Comparison of ENCODE assay signal across 8 cellular contexts in genomic region chr10:96831200-96831866, GRCh38. TPM values are rescaled to one million over a fixed set of nuclear protein-coding genes. Genes with fewer than 3 reads are reported as not detected.
DNase-seq lines count a peak whose midpoint lies in the region; ATAC-seq, FAIRE-seq and TF ChIP-seq lines count a peak whose summit lies in the region.

No MANE protein-coding gene starts in this region.

- H3K9ac ChIP-seq in GM12878 (ENCODE audit: control insufficient read depth, insufficient read depth, low read length): peak overlapping the region; percentile 45

- H3K27me3 ChIP-seq in cardiac muscle cell (no peaks in the 10 kb centered on the region), GM12878 (replicated peaks in 1 of 2; ENCODE audit: control insufficient read depth in 2 of 2, insufficient read depth in 2 of 2, low read length in 1 of 2) (no peaks in the 10 kb centered on the region), upper lobe of right lung (no peaks in the 10 kb centered on the region)

- intact Hi-C loops in left ventricle myocardium superior (cut with micrococcal nuclease): no loop called here
- intact Hi-C loops in GM12878 (cut with micrococcal nuclease; ENCODE audit: unreplicated experiment): loop anchor here (2.0 to 10.0 kb wide), 5 partner anchors 81 to 437 kb away; partner anchors contain the start of gene TM9SF3
- intact Hi-C loops in upper lobe of right lung (cut with DNase I): no loop called here

- no peaks in the 10 kb centered on the region; the same call in 1 of the 2 replicates for H4K20me1 ChIP-seq in GM12878 (ENCODE audit: control insufficient read depth, insufficient read depth)

- peak overlapping the region; percentile 95 for H3K27ac ChIP-seq in cardiac muscle cell
- H3K27ac ChIP-seq in GM12878 (ENCODE audit: control insufficient read depth, insufficient read depth): peak overlapping the region; percentile 60
- H3K27ac ChIP-seq in upper lobe of right lung: peak overlapping the region; percentile 87

- 6% methylated on average over 14 of the region's 14 CpGs for WGBS in GM12878 (ENCODE audit: insufficient coverage, insufficient replicate concordance, low lambda C conversion rate, missing lambda C conversion rate)

- H3K36me3 ChIP-seq in cardiac muscle cell (no peaks in the 10 kb centered on the region), GM12878 (ENCODE audit: control insufficient read depth in 2 of 2, insufficient read depth in 2 of 2, low read length in 1 of 2) (no peaks in the 10 kb centered on the region), upper lobe of right lung (no peaks in the 10 kb centered on the region)

- H2AFZ ChIP-seq in GM12878 (ENCODE audit: control insufficient read depth, low read depth, low read length): peak overlapping the region; percentile 77

- H3K4me3 ChIP-seq in cardiac muscle cell (peak overlapping the region; percentile 48), GM12878 (peak overlapping the region; percentile 73), upper lobe of right lung (peak overlapping the region; percentile 59)

- TF ChIP-seq POLR2A in GM12878 (IDR thresholded peaks at IDR 0.05; ENCODE audit: low read depth, low read length): no peak

- CTCF ChIA-PET in GM12878 (lab: Yijun Ruan, JAX): no interaction called here

- H3K9me3 ChIP-seq in cardiac muscle cell (ENCODE audit: low read depth) (no peaks in the 10 kb centered on the region), GM12878 (replicated peaks; ENCODE audit: control insufficient read depth, insufficient read depth, low read length) (no peaks in the 10 kb centered on the region), upper lobe of right lung (no peaks in the 10 kb centered on the region)

- BruUV-seq in GM12878 (replicated peaks; lab: Mats Ljungman, UMichigan): TSS peak; percentile 95

- ATAC-seq in left ventricle myocardium superior: no peak
- no peak for ATAC-seq in GM12878
- no peak for ATAC-seq in upper lobe of right lung
- no peak for ATAC-seq in GM18873 (IDR thresholded peaks at IDR 0.05; ENCODE audit: low FRiP score, unreplicated experiment)

- TF ChIP-seq RAD21 in GM12878 (IDR thresholded peaks at IDR 0.05; ENCODE audit: insufficient read depth, low read depth, low read length): no peak

- DNase-seq in cardiac muscle cell (ENCODE audit: low read depth in 1 of 2, low spot score in 1 of 2) (no peak), left ventricle myocardium superior (no peak), GM12878 (ENCODE audit: low read depth, low spot score) (no peak), medulla oblongata (ENCODE audit: extremely low spot score) (peak; percentile 27), upper lobe of right lung (no peak), HTR-8/SVneo (ENCODE audit: insufficient read length, low spot score) (no peak)
- no peak for DNase-seq in activated effector memory CD4-positive, alpha-beta T cell treated with Interleukin-2 at 50 U/mL for 16 hours

- RAD21 ChIA-PET in GM12878 (lab: Charles Lee; ENCODE audit: unreplicated experiment): no interaction called here

- no peak for TF ChIP-seq EP300 in GM12878 (IDR thresholded peaks at IDR 0.05; ENCODE audit: borderline replicate concordance in 1 of 2, control insufficient read depth in 1 of 2, low read depth in 2 of 2, low read length in 2 of 2)

- SMC1A ChIA-PET in GM12878 (lab: Charles Lee; ENCODE audit: uncharacterized antibody, unreplicated experiment): no interaction called here

- POLR2A ChIA-PET in GM12878 (lab: Charles Lee): no interaction called here

- peak overlapping the region; percentile 67 for H3K4me2 ChIP-seq in GM12878 (ENCODE audit: control insufficient read depth, insufficient read depth)

- no peak for FAIRE-seq in GM12878 (lab: Jason Lieb, UNC)
- no peak for FAIRE-seq in HTR-8/SVneo (lab: Jason Lieb, UNC)

- in situ Hi-C loops in GM12878 (cut with MboI): no loop called here

- H3K79me2 ChIP-seq in GM12878 (ENCODE audit: control insufficient read depth, insufficient read depth, low read length): peaks cover 37% of the 10 kb centered on the region

- TF ChIP-seq CTCF in cardiac muscle cell (IDR thresholded peaks at IDR 0.05; ENCODE audit: low read depth, low read length): no peak
- TF ChIP-seq CTCF in GM12878 (IDR thresholded peaks at IDR 0.05 in 2 of 3, conservative IDR thresholded peaks at IDR 0.05 in 1 of 3; ENCODE audit: control insufficient read depth in 2 of 3, extremely low read depth in 1 of 3, insufficient read depth in 1 of 3, low read depth in 3 of 3, low read length in 3 of 3): no peak
- no peak for TF ChIP-seq CTCF in upper lobe of right lung (IDR thresholded peaks at IDR 0.05)

- H3K4me1 ChIP-seq in cardiac muscle cell (ENCODE audit: low read depth) (peaks cover 20% of the 10 kb centered on the region), GM12878 (ENCODE audit: control insufficient read depth, insufficient read depth, low read length) (peaks cover 12% of the 10 kb centered on the region), upper lobe of right lung (peaks cover 35% of the 10 kb centered on the region)

TF ChIP-seq in GM12878, 131 proteins besides CTCF, POLR2A, EP300 and RAD21 (continues in another document):
- TF ChIP-seq NKRF (conservative IDR thresholded peaks at IDR 0.05) (peak; percentile 34; the same call in 1 of the 2 replicates), YY1 (IDR thresholded peaks at IDR 0.05; ENCODE audit: low read depth, low read length) (no peak)
- TF ChIP-seq, protein P1, sequence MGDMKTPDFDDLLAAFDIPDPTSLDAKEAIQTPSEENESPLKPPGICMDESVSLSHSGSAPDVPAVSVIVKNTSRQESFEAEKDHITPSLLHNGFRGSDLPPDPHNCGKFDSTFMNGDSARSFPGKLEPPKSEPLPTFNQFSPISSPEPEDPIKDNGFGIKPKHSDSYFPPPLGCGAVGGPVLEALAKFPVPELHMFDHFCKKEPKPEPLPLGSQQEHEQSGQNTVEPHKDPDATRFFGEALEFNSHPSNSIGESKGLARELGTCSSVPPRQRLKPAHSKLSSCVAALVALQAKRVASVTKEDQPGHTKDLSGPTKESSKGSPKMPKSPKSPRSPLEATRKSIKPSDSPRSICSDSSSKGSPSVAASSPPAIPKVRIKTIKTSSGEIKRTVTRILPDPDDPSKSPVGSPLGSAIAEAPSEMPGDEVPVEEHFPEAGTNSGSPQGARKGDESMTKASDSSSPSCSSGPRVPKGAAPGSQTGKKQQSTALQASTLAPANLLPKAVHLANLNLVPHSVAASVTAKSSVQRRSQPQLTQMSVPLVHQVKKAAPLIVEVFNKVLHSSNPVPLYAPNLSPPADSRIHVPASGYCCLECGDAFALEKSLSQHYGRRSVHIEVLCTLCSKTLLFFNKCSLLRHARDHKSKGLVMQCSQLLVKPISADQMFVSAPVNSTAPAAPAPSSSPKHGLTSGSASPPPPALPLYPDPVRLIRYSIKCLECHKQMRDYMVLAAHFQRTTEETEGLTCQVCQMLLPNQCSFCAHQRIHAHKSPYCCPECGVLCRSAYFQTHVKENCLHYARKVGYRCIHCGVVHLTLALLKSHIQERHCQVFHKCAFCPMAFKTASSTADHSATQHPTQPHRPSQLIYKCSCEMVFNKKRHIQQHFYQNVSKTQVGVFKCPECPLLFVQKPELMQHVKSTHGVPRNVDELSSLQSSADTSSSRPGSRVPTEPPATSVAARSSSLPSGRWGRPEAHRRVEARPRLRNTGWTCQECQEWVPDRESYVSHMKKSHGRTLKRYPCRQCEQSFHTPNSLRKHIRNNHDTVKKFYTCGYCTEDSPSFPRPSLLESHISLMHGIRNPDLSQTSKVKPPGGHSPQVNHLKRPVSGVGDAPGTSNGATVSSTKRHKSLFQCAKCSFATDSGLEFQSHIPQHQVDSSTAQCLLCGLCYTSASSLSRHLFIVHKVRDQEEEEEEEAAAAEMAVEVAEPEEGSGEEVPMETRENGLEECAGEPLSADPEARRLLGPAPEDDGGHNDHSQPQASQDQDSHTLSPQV (IDR thresholded peaks at IDR 0.05): no peak

RNA-seq across cellular contexts. Expression of gene LCOR, which starts 0.8 kb away (rescaled TPM):
- 9.9 and 22.2 TPM in 2 replicates for total RNA-seq in cardiac muscle cell
- polyA plus RNA-seq in cardiac muscle cell: 13.7 and 21.7 TPM in 2 replicates
- 19.8 TPM for total RNA-seq in left ventricle myocardium superior
- 164 and 167 TPM in 2 replicates for total RNA-seq in GM12878 (2013; cell fraction: nucleolus; rRNA removed)
- total RNA-seq in GM12878 (2014; rRNA removed): 11.2 and 16.2 TPM in 2 replicates
- total RNA-seq in GM12878 (2014; rRNA removed; fragmentation: Illumina TruSeq; extraction: Trizol): 17.8 and 19.2 TPM in 2 replicates
- total RNA-seq in GM12878 (2021): 18.9 and 22.0 TPM in 2 replicates
- polyA plus RNA-seq in GM12878 (2011; ENCODE audit: low read depth): 18.1 TPM
- 18.0 and 24.9 TPM in 2 replicates for polyA plus RNA-seq in GM12878 (2011; rRNA removed)
- 6.8 and 12.2 TPM in 2 replicates for polyA plus RNA-seq in GM12878 (2011; cell fraction: cytosol; rRNA removed)
- polyA plus RNA-seq in GM12878 (2011; cell fraction: nucleus; rRNA removed): 19.2 and 25.2 TPM in 2 replicates
- 8.0 TPM in 2 replicates for polyA plus RNA-seq in GM12878 (2012)
- polyA plus RNA-seq in GM12878 (2014; fragmentation: Illumina TruSeq; extraction: Trizol): 10.2 and 16.0 TPM in 2 replicates
- polyA plus RNA-seq in GM12878 (2014; fragmentation: Nextera tagmentation; extraction: Ambion mirVana): 1 to 10 TPM; 1.6 to 6.1 TPM
- polyA plus RNA-seq in GM12878 (2014; rRNA removed): 5.2 and 6.6 TPM in 2 replicates
- polyA plus RNA-seq in GM12878 (2016; fragmentation: Nextera tagmentation; extraction: Ambion mirVana): 10 to 100 TPM; 15.3 to 16.9 TPM
- 34.7 and 38.0 TPM in 2 replicates for polyA minus RNA-seq in GM12878 (2011; rRNA and poly(A)+ RNA removed)
- polyA minus RNA-seq in GM12878 (2011; cell fraction: cytosol; rRNA and poly(A)+ RNA removed): 9.0 and 13.2 TPM in 2 replicates
- 35.9 and 66.6 TPM in 2 replicates for polyA minus RNA-seq in GM12878 (2011; cell fraction: nucleus; rRNA and poly(A)+ RNA removed)
- 39.5 TPM for total RNA-seq in upper lobe of right lung
